Comparison of ENCODE assay signal across 17 cellular contexts in the genomic region with DNA sequence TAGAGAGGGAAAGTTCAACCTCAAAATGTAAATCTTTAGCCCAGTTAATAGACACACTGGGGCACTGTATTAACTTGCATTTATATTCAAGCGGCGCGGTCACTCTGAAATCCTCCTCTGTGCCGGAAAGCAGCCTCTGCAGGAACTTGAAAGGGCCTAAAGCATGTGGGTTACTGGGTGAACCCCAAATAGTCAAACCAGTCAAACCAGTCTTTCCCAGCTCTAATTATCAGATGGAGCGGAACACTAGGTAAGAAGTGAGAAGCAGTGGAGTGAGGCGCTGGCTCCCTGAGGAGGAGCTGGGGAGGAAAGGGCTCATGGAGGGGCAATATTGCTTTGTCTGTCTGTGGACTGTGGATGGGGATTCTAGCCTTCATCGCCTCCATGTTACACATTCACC.
DNase-seq lines count a peak whose midpoint lies in the region; ATAC-seq, FAIRE-seq and TF ChIP-seq lines count a peak whose summit lies in the region.
"Had no signal": no experiment of that assay in that cellular context is flagged by ENCODE, and none has a peak within 500 bp of the region (broad histone marks: within the 10 kb centered on the region; RNA-seq: fewer than 3 reads in every experiment).

No MANE protein-coding gene starts in this region.

- no peak for ATAC-seq in right lobe of liver
- ATAC-seq: natural killer cell treated with Interleukin-12 subunit alpha and Interleukin-12 subunit beta and Interleukin-15 and Interleukin-18, amount 100 ng/mL, for 72 hours had no signal

- FAIRE-seq in urothelium cell line (lab: Jason Lieb, UNC): no peak

- H3K36me3 ChIP-seq in H7 (replicated peaks; ENCODE audit: control insufficient read depth, insufficient read depth, low read length) (no peaks in the 10 kb centered on the region), right lobe of liver (no peaks in the 10 kb centered on the region)
- H3K36me3 ChIP-seq: heart right ventricle, vagina had no signal

- DNase-seq in ELF-1 (ENCODE audit: low read depth, low spot score): peak; percentile 50
- peak in 29 of 61 donors; percentile 13 to 65 (median 30) for DNase-seq in caudate nucleus (lab: John Stamatoyannopoulos, UW)
- peak; percentile 28 for DNase-seq in iPS-NIHi11 (ENCODE audit: low spot score)
- DNase-seq in pons (ENCODE audit: low spot score): peak; percentile 82
- no peak for DNase-seq in urothelium cell line (ENCODE audit: low spot score)
- no peak for DNase-seq in H7
- no peak for DNase-seq in DMS79 treated with DMSO at 0.1 percent for 48 hours (lab: John Stamatoyannopoulos, UW)
- no peak for DNase-seq in right lobe of liver
- DNase-seq: activated CD4-positive, CD25-positive, alpha-beta regulatory T cell; CD4-positive, alpha-beta memory T cell; heart right ventricle; IMR-90; NCI-H1092 treated with DMSO at 0.1 percent for 48 hours; NCI-H2171 treated with DMSO at 0.1 percent for 48 hours; stimulated activated CD4-positive, alpha-beta T cell treated with anti-CD3 and anti-CD28 coated beads, Interleukin-2, amount 100 ng/mL, for 48 hours had no signal

- no peaks in the 10 kb centered on the region for H3K9me3 ChIP-seq in right lobe of liver
- H3K9me3 ChIP-seq: heart right ventricle, vagina had no signal

- H3K27ac ChIP-seq in caudate nucleus (ENCODE audit: low read depth, low read length): peak overlapping the region; percentile 85
- no peak overlapping the region for H3K27ac ChIP-seq in right lobe of liver
- H3K27ac ChIP-seq: vagina had no signal

- H3K4me3 ChIP-seq in H7 (ENCODE audit: insufficient read depth, low read depth, low read length) (no peak overlapping the region), right lobe of liver (no peak overlapping the region)
- H3K4me3 ChIP-seq: vagina had no signal

- no peak for TF ChIP-seq POLR2A in right lobe of liver (IDR thresholded peaks at IDR 0.05)

- 98% methylated on average over 6 of the region's 7 CpGs for WGBS in right lobe of liver (ENCODE audit: insufficient coverage, low coverage, low lambda C conversion rate, missing lambda C conversion rate)

- intact Hi-C loops in right lobe of liver (cut with DNase I): no loop called here

- H3K27me3 ChIP-seq in H7 (ENCODE audit: control insufficient read depth, insufficient read depth, low read length) (no peaks in the 10 kb centered on the region), right lobe of liver (no peaks in the 10 kb centered on the region)
- H3K27me3 ChIP-seq: heart right ventricle, vagina had no signal

- H3K4me1 ChIP-seq in right lobe of liver: peaks cover 0 to 9% (median 3%) of the 10 kb centered on the region in 4 donors

- no peak for TF ChIP-seq CTCF in right lobe of liver (IDR thresholded peaks at IDR 0.05)

Comparison
In these comparisons a context has a peak if more than half of its experiments do, and no peak if none do; other contexts are left out.
1. DNase-seq: peak in ELF-1 (single experiment), iPS-NIHi11 (single experiment) and pons (single experiment); none in urothelium cell line (single experiment), H7 (single experiment), DMS79 treated with DMSO at 0.1 percent for 48 hours (single experiment) and right lobe of liver (0 of 3).